In genomic region chr9:9362332-9362731, GRCh38 we compare ENCODE assay signal across 1 cellular context.
"Had no signal": no experiment of that assay in that cellular context is flagged by ENCODE, and none has a peak within 500 bp of the region (broad histone marks: within the 10 kb centered on the region; RNA-seq: fewer than 3 reads in every experiment).

No MANE protein-coding gene starts in this region.

- H3K4me3 ChIP-seq: GM12878 had no signal

- ATAC-seq: GM12878 had no signal
